ENCODE assay signal across 26 cellular contexts in genomic region chr12:88266851-88267360, GRCh38.
A peak's percentile ranks its signal among the peaks of the same experiment; 100 is the strongest.
DNase-seq lines count a peak whose midpoint lies in the region; ATAC-seq, FAIRE-seq and TF ChIP-seq lines count a peak whose summit lies in the region.
"Had no signal": no experiment of that assay in that cellular context is flagged by ENCODE, and none has a peak within 500 bp of the region (broad histone marks: within the 10 kb centered on the region; RNA-seq: fewer than 3 reads in every experiment).

No MANE protein-coding gene starts in this region.

- H3K4me3 ChIP-seq in SK-N-SH (ENCODE audit: low read depth in 2 of 2, low read length in 1 of 2): no peak overlapping the region
- no peak overlapping the region for H3K4me3 ChIP-seq in small intestine (ENCODE audit: low read depth in 1 of 2, low read length in 2 of 2)
- H3K4me3 ChIP-seq: GM23338, MG63 had no signal

- H3K27ac Mint-ChIP-seq in CD4-positive, alpha-beta T cell: no peak overlapping the region
- H3K27ac Mint-ChIP-seq: activated B cell treated with CpG ODN at 0.5 μM for 24 hours; activated CD8-positive, alpha-beta T cell treated with anti-CD3 and anti-CD28 coated beads for 36 hours; CD4-positive, alpha-beta memory T cell; GM23338; progenitor cell of endocrine pancreas had no signal

- H3K9me2 ChIP-seq in SK-N-SH: no peaks in the 10 kb centered on the region

- no peak for TF ChIP-seq EP300 in SK-N-SH (IDR thresholded peaks at IDR 0.05; ENCODE audit: borderline replicate concordance in 1 of 2, low read depth in 1 of 2, low read length in 1 of 2)

- no peak overlapping the region for H3K27ac ChIP-seq in SK-N-SH (ENCODE audit: low read depth in 2 of 2, low read length in 1 of 2)
- H3K27ac ChIP-seq in CD4-positive, alpha-beta T cell (ENCODE audit: low read depth, low read length): no peak overlapping the region
- no peak overlapping the region for H3K27ac ChIP-seq in small intestine (ENCODE audit: low read depth in 1 of 2, low read length in 1 of 2)

- H3K9ac ChIP-seq in SK-N-SH: no peak overlapping the region

- no peak for TF ChIP-seq RAD21 in SK-N-SH (IDR thresholded peaks at IDR 0.05; ENCODE audit: low read length)

- CTCF ChIA-PET in SK-N-SH (lab: Yijun Ruan, JAX): no interaction called here
- CTCF ChIA-PET in CD4-positive, alpha-beta T cell (lab: Charles Lee): no interaction called here

- ATAC-seq in SK-N-SH treated with all-trans-retinoic acid at 6 μM for 48 hours (peak; percentile 36; the same call in 2 of the 3 replicates), HG03139 (IDR thresholded peaks at IDR 0.05; ENCODE audit: unreplicated experiment) (no peak), GM21423 (IDR thresholded peaks at IDR 0.05; ENCODE audit: unreplicated experiment) (no peak)
- ATAC-seq in CD4-positive, alpha-beta T cell (ENCODE audit: poor library complexity): no peak
- ATAC-seq: activated CD8-positive, alpha-beta T cell treated with anti-CD3 and anti-CD28 coated beads for 36 hours; GM23338; left lobe of liver; Panc1 had no signal

- H3K9me3 Mint-ChIP-seq in CD4-positive, alpha-beta T cell: no peaks in the 10 kb centered on the region
- H3K9me3 Mint-ChIP-seq: activated CD8-positive, alpha-beta T cell treated with anti-CD3 and anti-CD28 coated beads for 36 hours; CD4-positive, alpha-beta memory T cell; central memory CD8-positive, alpha-beta T cell; GM23338 had no signal

- H3K4me3 Mint-ChIP-seq in CD4-positive, alpha-beta T cell: no peak overlapping the region
- H3K4me3 Mint-ChIP-seq: activated B cell treated with CpG ODN at 0.5 μM for 24 hours; activated CD8-positive, alpha-beta T cell treated with anti-CD3 and anti-CD28 coated beads for 36 hours; CD4-positive, alpha-beta memory T cell; central memory CD8-positive, alpha-beta T cell; GM23338 had no signal

- intact Hi-C loops in CD4-positive, alpha-beta T cell (cut with DNase I, micrococcal nuclease): no loop called here

- H3K36me3 Mint-ChIP-seq in CD4-positive, alpha-beta T cell (ENCODE audit: low read depth): no peaks in the 10 kb centered on the region
- H3K36me3 Mint-ChIP-seq: CD4-positive, alpha-beta memory T cell had no signal

- FAIRE-seq in small intestine (lab: Jason Lieb, UNC): no peak

- H3K27me3 ChIP-seq in SK-N-SH (ENCODE audit: insufficient read depth): no peaks in the 10 kb centered on the region
- no peaks in the 10 kb centered on the region for H3K27me3 ChIP-seq in CD4-positive, alpha-beta T cell (ENCODE audit: control insufficient read depth, insufficient read depth, low read length)
- H3K27me3 ChIP-seq in small intestine (ENCODE audit: control insufficient read depth in 2 of 2, insufficient read depth in 2 of 2, low read length in 2 of 2): no peaks in the 10 kb centered on the region
- H3K27me3 ChIP-seq: MG63 had no signal

- no peaks in the 10 kb centered on the region for H3K4me1 Mint-ChIP-seq in CD4-positive, alpha-beta T cell (ENCODE audit: low read depth)
- H3K4me1 Mint-ChIP-seq: activated B cell treated with CpG ODN at 0.5 μM for 24 hours; CD4-positive, alpha-beta memory T cell; central memory CD8-positive, alpha-beta T cell had no signal

- no peaks in the 10 kb centered on the region for H4K20me1 ChIP-seq in SK-N-SH (ENCODE audit: insufficient read depth)

- peaks cover 0 to 3% of the 10 kb centered on the region in 2 experiments; a peak in 1 of 4 replicates for H3K4me1 ChIP-seq in SK-N-SH (ENCODE audit: control insufficient read depth in 1 of 2, insufficient read depth in 2 of 2, low read depth in 1 of 2, low read length in 1 of 2)
- no peaks in the 10 kb centered on the region for H3K4me1 ChIP-seq in small intestine (ENCODE audit: control insufficient read depth in 2 of 2, insufficient read depth in 1 of 2, low read depth in 1 of 2, low read length in 1 of 2)

- peaks cover 5% of the 10 kb centered on the region for H3K27me3 Mint-ChIP-seq in CD4-positive, alpha-beta T cell
- H3K27me3 Mint-ChIP-seq: activated B cell treated with CpG ODN at 0.5 μM for 24 hours; activated CD8-positive, alpha-beta T cell treated with anti-CD3 and anti-CD28 coated beads for 36 hours; CD4-positive, alpha-beta memory T cell; central memory CD8-positive, alpha-beta T cell; progenitor cell of endocrine pancreas had no signal

- no peak for DNase-seq in SK-N-SH
- peak; percentile 19 for DNase-seq in NCI-H146 treated with DMSO at 0.1 percent for 48 hours (lab: John Stamatoyannopoulos, UW; ENCODE audit: unreplicated experiment)
- peak; percentile 62 for DNase-seq in fibroblast of gingiva (ENCODE audit: low read depth)
- no peak for DNase-seq in CD4-positive, alpha-beta T cell
- DNase-seq in small intestine: no peak
- DNase-seq: ACHN; activated B cell treated with CpG ODN at 0.5 μM for 24 hours; activated CD8-positive, alpha-beta T cell treated with anti-CD3 and anti-CD28 coated beads for 36 hours; activated naive CD4-positive, alpha-beta T cell treated with Interleukin-2 at 50 U/mL for 16 hours; activated T-cell treated with anti-CD3 and anti-CD28 coated beads, Interleukin-2, amount 50 U/mL, for 1 hour; anterior cingulate cortex; CD4-positive, alpha-beta memory T cell; DMS53; MG63; midbrain; NCI-H2081 treated with DMSO at 0.1 percent for 48 hours; NCI-H526; stimulated activated CD4-positive, alpha-beta T cell treated with anti-CD3 and anti-CD28 coated beads, Interleukin-4, amount 100 ng/mL, for 24 hours had no signal

- H3K9me3 ChIP-seq in SK-N-SH (peaks cover 6% of the 10 kb centered on the region; the same call in 1 of the 2 replicates), small intestine (ENCODE audit: control insufficient read depth, low read depth) (no peaks in the 10 kb centered on the region)
- no peaks in the 10 kb centered on the region for H3K9me3 ChIP-seq in CD4-positive, alpha-beta T cell (ENCODE audit: control insufficient read depth, low read length)
- H3K9me3 ChIP-seq: MG63 had no signal

- no peaks in the 10 kb centered on the region for H3K36me3 ChIP-seq in SK-N-SH (replicated peaks in 1 of 2; ENCODE audit: control insufficient read depth in 1 of 2, insufficient read depth in 2 of 2, low read length in 1 of 2)
- no peaks in the 10 kb centered on the region for H3K36me3 ChIP-seq in small intestine (ENCODE audit: control insufficient read depth in 2 of 2, insufficient read depth in 2 of 2, low read length in 2 of 2)
- H3K36me3 ChIP-seq: MG63 had no signal

- no peak overlapping the region for H2AFZ ChIP-seq in SK-N-SH (ENCODE audit: low read depth)
- H2AFZ ChIP-seq: GM23338 had no signal

- 92% methylated on average over 2 of the region's 2 CpGs for WGBS in SK-N-SH (ENCODE audit: low lambda C conversion rate)
- 21 to 46% (median 44%) methylated on average over 2 of the region's 2 CpGs for WGBS in small intestine, 3 donors

- POLR2A ChIA-PET in SK-N-SH (lab: Yijun Ruan, JAX): no interaction called here
- POLR2A ChIA-PET in CD4-positive, alpha-beta T cell (lab: Charles Lee): no interaction called here

- no peak for TF ChIP-seq CTCF in SK-N-SH (IDR thresholded peaks at IDR 0.05)
- TF ChIP-seq CTCF in CD4-positive, alpha-beta T cell (IDR thresholded peaks at IDR 0.05): no peak

- H3K4me2 ChIP-seq in SK-N-SH: no peak overlapping the region
- H3K4me2 ChIP-seq: GM23338 had no signal

- H3K79me2 ChIP-seq in SK-N-SH (ENCODE audit: insufficient read depth): no peaks in the 10 kb centered on the region

- H3F3A ChIP-seq in SK-N-SH (replicated peaks; ENCODE audit: insufficient read depth): peaks cover 3% of the 10 kb centered on the region

TF ChIP-seq in SK-N-SH treated with all-trans-retinoic acid at 6 μM for 48 hours, 23 proteins besides CTCF, POLR2A, EP300 and RAD21:
- TF ChIP-seq GLIS3 (CRISPR knock-in tag; IDR thresholded peaks at IDR 0.05) (no peak), ZC3H10 (CRISPR knock-in tag; IDR thresholded peaks at IDR 0.05) (no peak)

TF ChIP-seq in SK-N-SH, 30 proteins besides CTCF, POLR2A, EP300 and RAD21:
- TF ChIP-seq MEF2A (IDR thresholded peaks at IDR 0.05; ENCODE audit: borderline replicate concordance, low read depth): no peak
TF ChIP-seq in SK-N-SH: peak in this region for 0.

Comparison
In these comparisons a context has a peak if more than half of its experiments do, and no peak if none do; other contexts are left out.
1. DNase-seq: peak in NCI-H146 treated with DMSO at 0.1 percent for 48 hours (single experiment) and fibroblast of gingiva (single experiment); none in SK-N-SH (single experiment), CD4-positive, alpha-beta T cell (0 of 10) and small intestine (single experiment).